In the genomic region with DNA sequence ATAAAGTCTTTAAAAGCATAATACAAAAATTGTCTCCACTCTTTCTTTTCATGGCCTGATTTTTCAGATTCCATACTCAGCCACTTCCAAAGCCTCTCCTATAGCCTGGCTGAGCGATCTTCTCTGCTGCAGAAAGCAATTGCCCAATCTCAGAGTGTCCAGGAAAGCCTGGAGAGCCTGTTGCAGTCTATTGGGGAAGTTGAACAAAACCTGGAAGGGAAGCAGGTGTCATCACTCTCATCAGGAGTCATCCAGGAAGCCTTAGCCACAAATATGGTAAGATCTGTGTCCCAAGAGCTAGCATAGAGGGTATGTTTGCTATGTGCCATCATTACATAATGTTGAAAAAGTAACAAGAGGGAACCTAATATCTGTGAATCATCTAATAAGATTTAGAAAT, we compare ENCODE assay signal across 15 cellular contexts.
DNase-seq lines count a peak whose midpoint lies in the region; ATAC-seq, FAIRE-seq and TF ChIP-seq lines count a peak whose summit lies in the region.
"Had no signal": no experiment of that assay in that cellular context is flagged by ENCODE, and none has a peak within 500 bp of the region (broad histone marks: within the 10 kb centered on the region; RNA-seq: fewer than 3 reads in every experiment).

No MANE protein-coding gene starts in this region.

- H3K27me3 Mint-ChIP-seq in naive thymus-derived CD4-positive, alpha-beta T cell: no peaks in the 10 kb centered on the region
- H3K27me3 Mint-ChIP-seq: activated CD4-positive, alpha-beta T cell treated with anti-CD3 and anti-CD28 coated beads, Interleukin-2, amount 10 ng/mL, durations not matched to agents 24 days and 14 days had no signal

- H3K4me1 Mint-ChIP-seq in naive thymus-derived CD4-positive, alpha-beta T cell: peaks cover 0 to 4% (median 0%) of the 10 kb centered on the region in 7 donors
- H3K4me1 Mint-ChIP-seq: activated CD4-positive, alpha-beta T cell treated with anti-CD3 and anti-CD28 coated beads, Interleukin-2, amount 10 ng/mL, durations not matched to agents 24 days and 14 days had no signal

- H3F3A ChIP-seq in SK-N-SH (replicated peaks; ENCODE audit: insufficient read depth): peaks cover 16% of the 10 kb centered on the region

- TF ChIP-seq CTCF in bronchial epithelial cell (IDR thresholded peaks at IDR 0.05; ENCODE audit: insufficient read depth, low read length, severe bottlenecking) (no peak), SK-N-SH (IDR thresholded peaks at IDR 0.05) (no peak)

- H3K9ac ChIP-seq in SK-N-SH: no peak overlapping the region

- peaks cover 27% of the 10 kb centered on the region for H3K36me3 ChIP-seq in bronchial epithelial cell (ENCODE audit: control insufficient read depth, insufficient read depth, low read length)
- H3K36me3 ChIP-seq in naive thymus-derived CD4-positive, alpha-beta T cell (ENCODE audit: control insufficient read depth in 2 of 3, insufficient read depth in 3 of 3, low read length in 3 of 3): peaks cover 12 to 72% (median 31%) of the 10 kb centered on the region in 3 experiments
- H3K36me3 ChIP-seq in SK-N-SH (replicated peaks in 1 of 2; ENCODE audit: control insufficient read depth in 1 of 2, insufficient read depth in 2 of 2, low read length in 1 of 2): peaks cover 62 to 71% of the 10 kb centered on the region in 2 experiments

- H3K4me3 Mint-ChIP-seq in naive thymus-derived CD4-positive, alpha-beta T cell: no peak overlapping the region
- H3K4me3 Mint-ChIP-seq: activated CD4-positive, alpha-beta T cell treated with anti-CD3 and anti-CD28 coated beads, Interleukin-2, amount 10 ng/mL, durations not matched to agents 24 days and 14 days; activated T-cell treated with anti-CD3 and anti-CD28 coated beads, Interleukin-2, amount 50 U/mL, for 4 hours had no signal

- WGBS in SK-N-SH (ENCODE audit: low lambda C conversion rate): 100% methylated on average over 1 of the region's 1 CpG

- intact Hi-C loops in naive thymus-derived CD4-positive, alpha-beta T cell (cut with micrococcal nuclease): no loop called here

- no peaks in the 10 kb centered on the region for H3K9me3 Mint-ChIP-seq in naive thymus-derived CD4-positive, alpha-beta T cell
- H3K9me3 Mint-ChIP-seq: activated CD4-positive, alpha-beta T cell treated with anti-CD3 and anti-CD28 coated beads, Interleukin-2, amount 10 ng/mL, durations not matched to agents 24 days and 14 days; activated T-cell treated with anti-CD3 and anti-CD28 coated beads, Interleukin-2, amount 50 U/mL, for 4 hours had no signal

- no peak overlapping the region for H3K4me2 ChIP-seq in SK-N-SH

- peak; percentile 50 for ATAC-seq in naive thymus-derived CD4-positive, alpha-beta T cell
- ATAC-seq: activated T-cell treated with anti-CD3 and anti-CD28 coated beads, Interleukin-2, amount 50 U/mL, for 4 hours had no signal

- TF ChIP-seq EP300 in SK-N-SH (IDR thresholded peaks at IDR 0.05; ENCODE audit: borderline replicate concordance in 1 of 2, low read depth in 1 of 2, low read length in 1 of 2): no peak

- H4K20me1 ChIP-seq in SK-N-SH (ENCODE audit: insufficient read depth): no peaks in the 10 kb centered on the region

- POLR2A ChIA-PET in naive thymus-derived CD4-positive, alpha-beta T cell (lab: Charles Lee): interaction anchor here (0.6 kb wide), 1 partner anchor 73 kb away, joined by 3 read pairs; no protein-coding TSS in a partner anchor
- POLR2A ChIA-PET in SK-N-SH (lab: Yijun Ruan, JAX): no interaction called here

- no peak overlapping the region for H3K27ac ChIP-seq in naive thymus-derived CD4-positive, alpha-beta T cell (ENCODE audit: low read depth, low read length)
- no peak overlapping the region for H3K27ac ChIP-seq in SK-N-SH (ENCODE audit: low read depth in 2 of 2, low read length in 1 of 2)
- H3K27ac ChIP-seq: C4-2B, vagina had no signal

- H3K79me2 ChIP-seq in SK-N-SH (ENCODE audit: insufficient read depth): peaks cover 10% of the 10 kb centered on the region; the same call in 1 of the 2 replicates

- peak overlapping the region in 6 of 9 donors; percentile 9 to 66 (median 30) for H3K27ac Mint-ChIP-seq in naive thymus-derived CD4-positive, alpha-beta T cell

- H3K36me3 Mint-ChIP-seq in naive thymus-derived CD4-positive, alpha-beta T cell: peaks cover 19 to 57% (median 36%) of the 10 kb centered on the region in 5 donors

- FAIRE-seq in bronchial epithelial cell (lab: Jason Lieb, UNC): no peak
- FAIRE-seq: keratinocyte had no signal

- H3K9me3 ChIP-seq in naive thymus-derived CD4-positive, alpha-beta T cell (ENCODE audit: control insufficient read depth in 2 of 3, low read length in 3 of 3): no peaks in the 10 kb centered on the region
- H3K9me3 ChIP-seq in SK-N-SH: no peaks in the 10 kb centered on the region
- H3K9me3 ChIP-seq: vagina had no signal

- no peaks in the 10 kb centered on the region for H3K9me2 ChIP-seq in SK-N-SH

- H3K4me3 ChIP-seq in bronchial epithelial cell (ENCODE audit: low read depth, low read length): no peak overlapping the region
- H3K4me3 ChIP-seq in naive thymus-derived CD4-positive, alpha-beta T cell (ENCODE audit: low read length): no peak overlapping the region
- no peak overlapping the region for H3K4me3 ChIP-seq in SK-N-SH (ENCODE audit: low read depth in 2 of 2, low read length in 1 of 2)
- H3K4me3 ChIP-seq: vagina had no signal

- H3K4me1 ChIP-seq in naive thymus-derived CD4-positive, alpha-beta T cell (ENCODE audit: control insufficient read depth in 2 of 2, insufficient read depth in 2 of 2, low read length in 2 of 2): no peaks in the 10 kb centered on the region
- no peaks in the 10 kb centered on the region; a peak in 1 of 4 replicates for H3K4me1 ChIP-seq in SK-N-SH (ENCODE audit: control insufficient read depth in 1 of 2, insufficient read depth in 2 of 2, low read depth in 1 of 2, low read length in 1 of 2)
- H3K4me1 ChIP-seq: vagina had no signal

- CTCF ChIA-PET in naive thymus-derived CD4-positive, alpha-beta T cell (lab: Charles Lee): no interaction called here
- CTCF ChIA-PET in SK-N-SH (lab: Yijun Ruan, JAX): interaction anchor here (1.6 kb wide), 1 partner anchor 168 kb away, joined by 4 read pairs; no protein-coding TSS in a partner anchor

- DNase-seq in ELR (ENCODE audit: low read depth) (peak; percentile 15), LHCN-M2 (ENCODE audit: low read depth) (peak; percentile 33), bronchial epithelial cell (ENCODE audit: low read depth) (peak; percentile 44), NCI-H1105 (lab: John Stamatoyannopoulos, UW) (no peak), putamen (ENCODE audit: low spot score) (no peak), SK-N-SH (no peak)
- DNase-seq in naive thymus-derived CD4-positive, alpha-beta T cell: no peak
- DNase-seq: activated CD4-positive, alpha-beta T cell treated with anti-CD3 and anti-CD28 coated beads, Interleukin-2, amount 10 ng/mL, durations not matched to agents 24 days and 14 days; activated T-cell treated with anti-CD3 and anti-CD28 coated beads, Interleukin-2, amount 50 U/mL, for 4 hours; NCI-H1417 treated with DMSO at 0.1 percent for 48 hours; NCI-H510A; stimulated activated CD4-positive, alpha-beta T cell treated with anti-CD3 and anti-CD28 coated beads, Interleukin-4, amount 100 ng/mL, for 24 hours had no signal

- TF ChIP-seq RAD21 in SK-N-SH (IDR thresholded peaks at IDR 0.05; ENCODE audit: low read length): no peak

- H3K27me3 ChIP-seq in bronchial epithelial cell (ENCODE audit: control insufficient read depth, insufficient read depth, low read length) (no peaks in the 10 kb centered on the region), SK-N-SH (ENCODE audit: insufficient read depth) (no peaks in the 10 kb centered on the region)
- H3K27me3 ChIP-seq in naive thymus-derived CD4-positive, alpha-beta T cell (ENCODE audit: control insufficient read depth in 2 of 2, insufficient read depth in 2 of 2, low read length in 2 of 2): no peaks in the 10 kb centered on the region
- H3K27me3 ChIP-seq: vagina had no signal

- H2AFZ ChIP-seq in SK-N-SH (ENCODE audit: low read depth): no peak overlapping the region

TF ChIP-seq in SK-N-SH, 30 proteins besides CTCF, POLR2A, EP300 and RAD21 (continues in another document):
- TF ChIP-seq FOSL2 (IDR thresholded peaks at IDR 0.05; ENCODE audit: borderline replicate concordance, low read depth) (no peak), USF1 (IDR thresholded peaks at IDR 0.05; ENCODE audit: borderline replicate concordance, low read depth) (no peak), RFX5 (IDR thresholded peaks at IDR 0.05; ENCODE audit: low read length) (no peak), GABPA (IDR thresholded peaks at IDR 0.05; ENCODE audit: low read depth) (no peak), TAF1 (IDR thresholded peaks at IDR 0.05; ENCODE audit: borderline replicate concordance, low read depth, low read length) (no peak)
- TF ChIP-seq, protein P1, sequence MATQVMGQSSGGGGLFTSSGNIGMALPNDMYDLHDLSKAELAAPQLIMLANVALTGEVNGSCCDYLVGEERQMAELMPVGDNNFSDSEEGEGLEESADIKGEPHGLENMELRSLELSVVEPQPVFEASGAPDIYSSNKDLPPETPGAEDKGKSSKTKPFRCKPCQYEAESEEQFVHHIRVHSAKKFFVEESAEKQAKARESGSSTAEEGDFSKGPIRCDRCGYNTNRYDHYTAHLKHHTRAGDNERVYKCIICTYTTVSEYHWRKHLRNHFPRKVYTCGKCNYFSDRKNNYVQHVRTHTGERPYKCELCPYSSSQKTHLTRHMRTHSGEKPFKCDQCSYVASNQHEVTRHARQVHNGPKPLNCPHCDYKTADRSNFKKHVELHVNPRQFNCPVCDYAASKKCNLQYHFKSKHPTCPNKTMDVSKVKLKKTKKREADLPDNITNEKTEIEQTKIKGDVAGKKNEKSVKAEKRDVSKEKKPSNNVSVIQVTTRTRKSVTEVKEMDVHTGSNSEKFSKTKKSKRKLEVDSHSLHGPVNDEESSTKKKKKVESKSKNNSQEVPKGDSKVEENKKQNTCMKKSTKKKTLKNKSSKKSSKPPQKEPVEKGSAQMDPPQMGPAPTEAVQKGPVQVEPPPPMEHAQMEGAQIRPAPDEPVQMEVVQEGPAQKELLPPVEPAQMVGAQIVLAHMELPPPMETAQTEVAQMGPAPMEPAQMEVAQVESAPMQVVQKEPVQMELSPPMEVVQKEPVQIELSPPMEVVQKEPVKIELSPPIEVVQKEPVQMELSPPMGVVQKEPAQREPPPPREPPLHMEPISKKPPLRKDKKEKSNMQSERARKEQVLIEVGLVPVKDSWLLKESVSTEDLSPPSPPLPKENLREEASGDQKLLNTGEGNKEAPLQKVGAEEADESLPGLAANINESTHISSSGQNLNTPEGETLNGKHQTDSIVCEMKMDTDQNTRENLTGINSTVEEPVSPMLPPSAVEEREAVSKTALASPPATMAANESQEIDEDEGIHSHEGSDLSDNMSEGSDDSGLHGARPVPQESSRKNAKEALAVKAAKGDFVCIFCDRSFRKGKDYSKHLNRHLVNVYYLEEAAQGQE (IDR thresholded peaks at IDR 0.05; ENCODE audit: low read depth, low read length): no peak

Comparison
In these comparisons a context has a peak if more than half of its experiments do, and no peak if none do; other contexts are left out.
1. DNase-seq: peak in ELR (single experiment), LHCN-M2 (single experiment) and bronchial epithelial cell (single experiment); none in naive thymus-derived CD4-positive, alpha-beta T cell (0 of 9), NCI-H1105 (single experiment), putamen (single experiment) and SK-N-SH (single experiment).